In genomic region chr1:12477301-12477700, GRCh38 we compare ENCODE assay signal across 1 cellular context.
TF ChIP-seq lines count a peak whose summit lies in the region.

No MANE protein-coding gene starts in this region.

TF ChIP-seq in liver, 16 proteins besides CTCF, POLR2A, EP300 and RAD21 (continued from another document):
- TF ChIP-seq ZBTB33 (IDR thresholded peaks at IDR 0.05) (no peak), JUND (IDR thresholded peaks at IDR 0.05) (no peak), FOXA1 (IDR thresholded peaks at IDR 0.05) (no peak), NR2F2 (IDR thresholded peaks at IDR 0.05) (no peak), HNF4G (IDR thresholded peaks at IDR 0.05) (no peak)
